ENCODE assay signal across 8 cellular contexts in the genomic region with DNA sequence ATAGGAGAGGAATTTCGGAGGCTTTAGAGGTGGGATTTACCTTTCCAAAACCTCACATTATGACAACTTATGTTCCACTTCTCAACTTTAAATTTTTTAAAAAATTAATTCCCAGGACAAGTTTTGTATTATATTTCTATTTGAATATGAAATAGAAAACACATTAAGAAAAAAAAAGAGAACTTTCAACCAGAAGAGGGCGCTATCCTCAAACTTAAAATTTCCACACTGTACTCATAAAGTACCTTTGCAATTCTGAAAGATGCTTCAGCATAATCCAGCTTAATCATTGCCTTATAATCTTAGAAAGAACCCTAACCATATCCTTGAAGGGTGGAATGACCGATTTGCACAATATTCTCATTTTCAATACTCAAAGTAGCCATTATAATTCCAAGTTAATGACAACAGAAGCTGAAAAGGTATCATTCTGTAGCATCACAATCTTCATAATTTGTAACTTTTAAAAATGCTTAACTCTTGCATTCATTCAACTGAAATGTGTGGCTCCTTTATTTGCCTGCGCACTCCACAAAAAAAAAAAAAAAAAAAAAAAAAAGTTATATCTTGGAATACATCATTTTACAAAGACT.
DNase-seq lines count a peak whose midpoint lies in the region; ATAC-seq, FAIRE-seq and TF ChIP-seq lines count a peak whose summit lies in the region.

No MANE protein-coding gene starts in this region.

- no peaks in the 10 kb centered on the region for H3K36me3 ChIP-seq in kidney (ENCODE audit: control insufficient read depth in 1 of 2, insufficient read depth in 2 of 2, low read length in 2 of 2)

- no peaks in the 10 kb centered on the region for H3K36me3 Mint-ChIP-seq in T-cell

- H3K9ac ChIP-seq in kidney (ENCODE audit: low read length in 2 of 2) = no peak overlapping the region

- TF ChIP-seq CTCF in GM12875 (IDR thresholded peaks at IDR 0.05; ENCODE audit: borderline replicate concordance, insufficient read depth, low read depth, low read length) (peak; percentile 14; the same call in 1 of the 2 replicates), kidney (IDR thresholded peaks at IDR 0.05; ENCODE audit: borderline replicate concordance, extremely low read depth, insufficient read depth) (peak; percentile 27)

- H3K4me3 ChIP-seq in GM12875 (ENCODE audit: low read depth, low read length) (no peak overlapping the region), kidney (ENCODE audit: low read length in 2 of 2) (no peak overlapping the region)

- POLR2A ChIA-PET in T-cell (lab: Charles Lee) = no interaction called here

- FAIRE-seq in kidney (lab: Jason Lieb, UNC) (peak; percentile 89), GM19239 (lab: Jason Lieb, UNC) (no peak)

- CTCF ChIA-PET in T-cell (lab: Charles Lee) = interaction anchor here (0.6 to 3.1 kb wide), 6 partner anchors 8 to 898 kb away, joined by 3 to 25 read pairs (median 6); no protein-coding TSS in a partner anchor

- H3K27ac Mint-ChIP-seq in T-cell = no peak overlapping the region

- H3K4me1 Mint-ChIP-seq in T-cell = no peaks in the 10 kb centered on the region

- H3K9me3 Mint-ChIP-seq in T-cell = peaks cover 0 to 4% (median 0%) of the 10 kb centered on the region in 3 donors

- H3K4me1 ChIP-seq in kidney (ENCODE audit: control insufficient read depth in 1 of 2, insufficient read depth in 1 of 2, low read depth in 1 of 2, low read length in 2 of 2) = no peaks in the 10 kb centered on the region

- in situ Hi-C loops in ACHN (cut with HindIII; ENCODE audit: low pct_ligation_motif_present, low pct_unique_long_range_greater_than_20kb, low sequenced_read_pairs) = no loop called here

- no peaks in the 10 kb centered on the region for H3K27me3 Mint-ChIP-seq in T-cell

- H3K27ac ChIP-seq in kidney (ENCODE audit: low read depth in 2 of 2, low read length in 2 of 2) = no peak overlapping the region

- H3K9me3 ChIP-seq in kidney (ENCODE audit: control insufficient read depth in 1 of 2, low read length in 2 of 2) = no peaks in the 10 kb centered on the region

- ATAC-seq in GM18861 (IDR thresholded peaks at IDR 0.05; ENCODE audit: unreplicated experiment) (no peak), T-cell (replicated peaks in 1 of 4) (no peak)

- H3K4me3 Mint-ChIP-seq in T-cell = no peak overlapping the region

- DNase-seq in ACHN (peak; percentile 35), SW480 (ENCODE audit: low spot score) (peak; percentile 18), kidney (no peak), GM19239 (ENCODE audit: insufficient read length, low spot score) (no peak), activated gamma-delta T cell (lab: John Stamatoyannopoulos, UW) (no peak), T-cell (no peak)

- intact Hi-C loops in kidney (cut with DNase I) = no loop called here

Comparison
In these comparisons a context has a peak if more than half of its experiments do, and no peak if none do; other contexts are left out.
1. DNase-seq: peak in ACHN (single experiment) and SW480 (single experiment); none in kidney (single experiment), GM19239 (single experiment), activated gamma-delta T cell (single experiment) and T-cell (0 of 34).